In the genomic region with DNA sequence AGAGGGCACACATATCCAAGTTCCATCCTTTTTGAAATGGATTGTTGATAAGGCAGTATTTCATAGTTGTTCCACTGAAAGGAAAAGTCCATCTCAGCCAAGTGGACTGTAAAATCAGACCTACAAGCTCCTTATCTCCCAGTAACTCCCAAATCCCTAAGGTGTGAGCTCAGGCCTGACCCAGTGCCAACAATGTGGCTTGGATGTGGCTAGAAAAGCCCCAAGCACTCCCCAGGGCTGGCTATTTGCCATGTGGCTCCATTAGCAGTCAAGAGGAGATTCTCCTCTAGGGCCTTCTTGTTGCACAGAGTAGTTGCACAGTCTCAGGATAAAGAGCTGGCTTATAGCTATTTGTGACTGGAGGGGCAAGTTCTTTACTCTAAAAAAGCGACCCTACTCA, we compare ENCODE assay signal across 19 cellular contexts. TPM values are rescaled to one million over a fixed set of nuclear protein-coding genes. Genes with fewer than 3 reads are reported as not detected.
DNase-seq lines count a peak whose midpoint lies in the region; ATAC-seq, FAIRE-seq and TF ChIP-seq lines count a peak whose summit lies in the region.
"Had no signal": no experiment of that assay in that cellular context is flagged by ENCODE, and none has a peak within 500 bp of the region (broad histone marks: within the 10 kb centered on the region; RNA-seq: fewer than 3 reads in every experiment).

No MANE protein-coding gene starts in this region.

- no peak overlapping the region for H3K4me3 Mint-ChIP-seq in neural progenitor cell
- H3K4me3 Mint-ChIP-seq in stimulated activated naive B cell treated with anti-CD40 and anti-IgM and Interleukin-4, amounts not matched to agents 10 μg/mL and 1 μg/mL and 100 μg/mL, for 72 hours: no peak overlapping the region

- no peak overlapping the region for H3K27ac Mint-ChIP-seq in neural progenitor cell
- H3K27ac Mint-ChIP-seq in stimulated activated naive B cell treated with anti-CD40 and anti-IgM and Interleukin-4, amounts not matched to agents 10 μg/mL and 1 μg/mL and 100 μg/mL, for 72 hours: no peak overlapping the region

- ATAC-seq in left cardiac atrium: peak; percentile 12 to 67
- ATAC-seq in GM21723 (IDR thresholded peaks at IDR 0.05; ENCODE audit: unreplicated experiment): no peak
- ATAC-seq in stimulated activated naive B cell treated with anti-CD40 and anti-IgM and Interleukin-4, amounts not matched to agents 10 μg/mL and 1 μg/mL and 100 μg/mL, for 72 hours (replicated peaks): no peak
- ATAC-seq: HCT116 had no signal

- no peaks in the 10 kb centered on the region for H3K4me1 ChIP-seq in neural progenitor cell

- no peaks in the 10 kb centered on the region for H3K27me3 Mint-ChIP-seq in neural progenitor cell (ENCODE audit: insufficient read depth, low read depth)
- H3K27me3 Mint-ChIP-seq in stimulated activated naive B cell treated with anti-CD40 and anti-IgM and Interleukin-4, amounts not matched to agents 10 μg/mL and 1 μg/mL and 100 μg/mL, for 72 hours: peaks cover 6 to 19% of the 10 kb centered on the region in 2 donors

- H3K79me2 ChIP-seq in neural progenitor cell (ENCODE audit: low read depth): no peaks in the 10 kb centered on the region

- H2AFZ ChIP-seq in neural progenitor cell (replicated peaks): no peak overlapping the region
- H2AFZ ChIP-seq: GM23248 had no signal

- H3K36me3 ChIP-seq in neural progenitor cell: no peaks in the 10 kb centered on the region

- H3K9me3 ChIP-seq in neural progenitor cell (ENCODE audit: low read depth): no peaks in the 10 kb centered on the region

- peak; percentile 9 for FAIRE-seq in GM12892 (lab: Jason Lieb, UNC)

- DNase-seq in GM12892 (ENCODE audit: insufficient read length): no peak
- peak; percentile 57 for DNase-seq in astrocyte of the hippocampus (ENCODE audit: low read depth, low spot score)
- peak; percentile 36 for DNase-seq in left cardiac atrium
- peak; percentile 1 for DNase-seq in renal cortical epithelial cell (ENCODE audit: low read depth)
- no peak for DNase-seq in neural progenitor cell (ENCODE audit: low spot score)
- no peak for DNase-seq in stimulated activated naive B cell treated with anti-CD40 and anti-IgM and Interleukin-4, amounts not matched to agents 10 μg/mL and 1 μg/mL and 100 μg/mL, for 72 hours
- DNase-seq: COR-L47, DMS153, GM23248, NCI-H1048, NCI-H1436 treated with DMSO at 0.1 percent for 48 hours, NCI-H2029 treated with DMSO at 0.1 percent for 48 hours, NCI-H510A treated with DMSO at 0.1 percent for 48 hours, NCI-H82 had no signal

- H3K4me3 ChIP-seq in neural progenitor cell: no peak overlapping the region
- H3K4me3 ChIP-seq: GM23248, SK-N-MC had no signal

- no peak overlapping the region for H3K4me2 ChIP-seq in neural progenitor cell

- intact Hi-C loops in left cardiac atrium (cut with DNase I): no loop called here

- no peaks in the 10 kb centered on the region for H3K9me3 Mint-ChIP-seq in neural progenitor cell
- H3K9me3 Mint-ChIP-seq in stimulated activated naive B cell treated with anti-CD40 and anti-IgM and Interleukin-4, amounts not matched to agents 10 μg/mL and 1 μg/mL and 100 μg/mL, for 72 hours: no peaks in the 10 kb centered on the region

- no peak overlapping the region for H3K27ac ChIP-seq in neural progenitor cell
- H3K27ac ChIP-seq: C4-2B, GM23248, HL-60, SK-N-MC had no signal

- no peaks in the 10 kb centered on the region for H3K4me1 Mint-ChIP-seq in neural progenitor cell
- no peaks in the 10 kb centered on the region for H3K4me1 Mint-ChIP-seq in stimulated activated naive B cell treated with anti-CD40 and anti-IgM and Interleukin-4, amounts not matched to agents 10 μg/mL and 1 μg/mL and 100 μg/mL, for 72 hours

- H3K9ac ChIP-seq in neural progenitor cell: no peak overlapping the region
- H3K9ac ChIP-seq: GM23248 had no signal

- H3K36me3 Mint-ChIP-seq in neural progenitor cell: no peaks in the 10 kb centered on the region
- no peaks in the 10 kb centered on the region for H3K36me3 Mint-ChIP-seq in stimulated activated naive B cell treated with anti-CD40 and anti-IgM and Interleukin-4, amounts not matched to agents 10 μg/mL and 1 μg/mL and 100 μg/mL, for 72 hours

- no peak for TF ChIP-seq CTCF in neural progenitor cell (IDR thresholded peaks at IDR 0.05)

- no peaks in the 10 kb centered on the region for H3K27me3 ChIP-seq in neural progenitor cell

- H4K20me1 ChIP-seq in neural progenitor cell (ENCODE audit: low read depth): no peaks in the 10 kb centered on the region

- no peaks in the 10 kb centered on the region for H3F3A ChIP-seq in neural progenitor cell (ENCODE audit: low read depth)

- no peak for TF ChIP-seq POLR2A in GM12892 (IDR thresholded peaks at IDR 0.05; ENCODE audit: low read depth, low read length)

RNA-seq across cellular contexts. Expression of a gene that starts 25.0 kb away (rescaled TPM):
- not detected for polyA plus RNA-seq in GM12892 (2012; ENCODE audit: missing spikeins)
- total RNA-seq in left cardiac atrium (not detected), renal cortical epithelial cell (not detected in 2 replicates), neural progenitor cell (ENCODE audit: low replicate concordance) (0.19 and 0.21 TPM in 2 replicates)
- total RNA-seq: GM23248 had no signal
- polyA plus RNA-seq: GM23248 had no signal

Comparison
In these comparisons a context has a peak if more than half of its experiments do, and no peak if none do; other contexts are left out.
1. DNase-seq: peak in astrocyte of the hippocampus (single experiment), left cardiac atrium (single experiment) and renal cortical epithelial cell (single experiment); none in GM12892 (single experiment), neural progenitor cell (single experiment) and stimulated activated naive B cell treated with anti-CD40 and anti-IgM and Interleukin-4, amounts not matched to agents 10 μg/mL and 1 μg/mL and 100 μg/mL, for 72 hours (single experiment).
2. ATAC-seq: peak in left cardiac atrium (2 of 2); none in GM21723 (single experiment) and stimulated activated naive B cell treated with anti-CD40 and anti-IgM and Interleukin-4, amounts not matched to agents 10 μg/mL and 1 μg/mL and 100 μg/mL, for 72 hours (0 of 2).